ENCODE assay signal across 1 cellular context in genomic region chr12:13592063-13592942, GRCh38.
TF ChIP-seq lines count a peak whose summit lies in the region.

No MANE protein-coding gene starts in this region.

TF ChIP-seq in GM12878, 131 proteins besides CTCF, POLR2A, EP300 and RAD21 (continued from another document and continues in another):
- TF ChIP-seq E2F8 (IDR thresholded peaks at IDR 0.05; ENCODE audit: low read depth, partially characterized antibody) = no peak
- no peak for TF ChIP-seq TARDBP (IDR thresholded peaks at IDR 0.05; ENCODE audit: borderline replicate concordance)
- no peak for TF ChIP-seq PBX3 (IDR thresholded peaks at IDR 0.05; ENCODE audit: insufficient replicate concordance, low read depth, low read length)
- TF ChIP-seq PKNOX1 (IDR thresholded peaks at IDR 0.05) = 0 out of 2 replicates have a peak, but pooled peaks have one; percentile 11
- TF ChIP-seq FOXK2 (IDR thresholded peaks at IDR 0.05) = no peak
- peak; percentile 96 for TF ChIP-seq RELB (IDR thresholded peaks at IDR 0.05; ENCODE audit: low read depth)
- TF ChIP-seq SMAD1 (IDR thresholded peaks at IDR 0.05; ENCODE audit: low read depth, partially characterized antibody) = no peak
- TF ChIP-seq HDAC6 (IDR thresholded peaks at IDR 0.05; ENCODE audit: unreplicated experiment) = no peak
- no peak for TF ChIP-seq ETV6 (conservative IDR thresholded peaks at IDR 0.05 in 1 of 2, IDR thresholded peaks at IDR 0.05 in 1 of 2; ENCODE audit: borderline replicate concordance in 1 of 2, low read depth in 1 of 2)
- TF ChIP-seq MLLT1 (IDR thresholded peaks at IDR 0.05) = peak; percentile 39; the same call in 1 of the 2 replicates
- TF ChIP-seq PRDM15 (CRISPR knock-in tag; IDR thresholded peaks at IDR 0.05) = no peak
- TF ChIP-seq STAT1 (conservative IDR thresholded peaks at IDR 0.05) = no peak
- TF ChIP-seq POLR2AphosphoS2 (IDR thresholded peaks at IDR 0.05; ENCODE audit: low read depth, low read length) = no peak
- no peak for TF ChIP-seq HDGF (IDR thresholded peaks at IDR 0.05)
- no peak for TF ChIP-seq TCF12 (IDR thresholded peaks at IDR 0.05; ENCODE audit: low read depth, low read length)
- no peak for TF ChIP-seq BRCA1 (IDR thresholded peaks at IDR 0.05; ENCODE audit: low read depth, low read length)
- TF ChIP-seq NFIC (IDR thresholded peaks at IDR 0.05; ENCODE audit: low read depth, low read length) = peak; percentile 56; the same call in 1 of the 2 replicates
- TF ChIP-seq ATF3 (IDR thresholded peaks at IDR 0.05; ENCODE audit: borderline replicate concordance, extremely low read depth, low read depth, low read length) = no peak
- no peak for TF ChIP-seq REST (IDR thresholded peaks at IDR 0.05; ENCODE audit: low read depth, low read length)
- TF ChIP-seq KLF5 (IDR thresholded peaks at IDR 0.05; ENCODE audit: partially characterized antibody) = no peak
- TF ChIP-seq ATF7 (IDR thresholded peaks at IDR 0.05; ENCODE audit: low read depth) = peak; percentile 88
- no peak for TF ChIP-seq MAX (IDR thresholded peaks at IDR 0.05; ENCODE audit: low read depth, low read length)
- TF ChIP-seq RCOR1 (conservative IDR thresholded peaks at IDR 0.05; ENCODE audit: low read depth, low read length) = 0 out of 2 replicates have a peak, but pooled peaks have one; percentile 44
- no peak for TF ChIP-seq USF1 (IDR thresholded peaks at IDR 0.05; ENCODE audit: borderline replicate concordance, extremely low read length, insufficient read depth, low read depth, low read length)
- no peak for TF ChIP-seq NFYA (IDR thresholded peaks at IDR 0.05; ENCODE audit: borderline replicate concordance, low read depth, low read length)
- TF ChIP-seq TCF7 (IDR thresholded peaks at IDR 0.05; ENCODE audit: borderline replicate concordance) = no peak
- TF ChIP-seq BMI1 (IDR thresholded peaks at IDR 0.05; ENCODE audit: borderline replicate concordance) = peak; percentile 55; the same call in 1 of the 2 replicates
- no peak for TF ChIP-seq IRF4 (IDR thresholded peaks at IDR 0.05; ENCODE audit: low read depth, low read length)
- no peak for TF ChIP-seq CHD1 (IDR thresholded peaks at IDR 0.05; ENCODE audit: low read depth, low read length)
- no peak for TF ChIP-seq GABPA (IDR thresholded peaks at IDR 0.05; ENCODE audit: low read depth)
- TF ChIP-seq TBL1XR1 (IDR thresholded peaks at IDR 0.05; ENCODE audit: low read depth, low read length) = no peak
- peak; percentile 95; the same call in 1 of the 2 replicates for TF ChIP-seq MTA2 (IDR thresholded peaks at IDR 0.05; ENCODE audit: low read depth)
- peak; percentile 41; the same call in 1 of the 2 replicates for TF ChIP-seq BCL11A (IDR thresholded peaks at IDR 0.05; ENCODE audit: low read depth, low read length)
- no peak for TF ChIP-seq BCL3 (IDR thresholded peaks at IDR 0.05; ENCODE audit: borderline replicate concordance, insufficient read depth, low read depth, low read length, poor library complexity, severe bottlenecking)
- no peak for TF ChIP-seq EZH2 (IDR thresholded peaks at IDR 0.05; ENCODE audit: borderline replicate concordance, control insufficient read depth, low read depth, low read length)
- no peak for TF ChIP-seq CHD4 (IDR thresholded peaks at IDR 0.05)
- TF ChIP-seq SMC3 (IDR thresholded peaks at IDR 0.05; ENCODE audit: borderline replicate concordance, low read length) = no peak
